Comparison of ENCODE assay signal across 26 cellular contexts in genomic region chr1:156429308-156430060, GRCh38.
DNase-seq lines count a peak whose midpoint lies in the region; ATAC-seq, FAIRE-seq and TF ChIP-seq lines count a peak whose summit lies in the region.
"Had no signal": no experiment of that assay in that cellular context is flagged by ENCODE, and none has a peak within 500 bp of the region (broad histone marks: within the 10 kb centered on the region; RNA-seq: fewer than 3 reads in every experiment).

No MANE protein-coding gene starts in this region.

- intact Hi-C loops in kidney (cut with DNase I) = no loop called here

- ATAC-seq in WTC11 = peak; percentile 11
- ATAC-seq in GM19395 (IDR thresholded peaks at IDR 0.05; ENCODE audit: unreplicated experiment) = no peak
- ATAC-seq: foreskin keratinocyte, SK-N-SH treated with all-trans-retinoic acid at 6 μM for 48 hours had no signal

- H3K27me3 Mint-ChIP-seq in H9 (ENCODE audit: low read depth) (peaks cover 100% of the 10 kb centered on the region), WTC11 (ENCODE audit: low read depth) (peaks cover 100% of the 10 kb centered on the region), endothelial cell (ENCODE audit: unreplicated experiment) (peaks cover 28% of the 10 kb centered on the region)

- no peaks in the 10 kb centered on the region for H3K36me3 Mint-ChIP-seq in H9 (ENCODE audit: insufficient read depth in 1 of 3, low read depth in 3 of 3)
- H3K36me3 Mint-ChIP-seq in WTC11 = no peaks in the 10 kb centered on the region
- H3K36me3 Mint-ChIP-seq in endothelial cell (ENCODE audit: low read depth, unreplicated experiment) = peaks cover 7% of the 10 kb centered on the region
- H3K36me3 Mint-ChIP-seq: activated naive CD8-positive, alpha-beta T cell had no signal

- FAIRE-seq in kidney (lab: Jason Lieb, UNC) = no peak

- H2BK5ac ChIP-seq in H9 (ENCODE audit: insufficient read length, low read length) = no peak overlapping the region

- peaks cover 7% of the 10 kb centered on the region; the same call in 1 of the 2 replicates for H3K4me1 ChIP-seq in H9 (ENCODE audit: insufficient read depth, low read length)
- peaks cover 37% of the 10 kb centered on the region for H3K4me1 ChIP-seq in neuron (ENCODE audit: insufficient read depth, low read length)
- no peaks in the 10 kb centered on the region for H3K4me1 ChIP-seq in kidney (ENCODE audit: control insufficient read depth in 1 of 2, insufficient read depth in 1 of 2, low read depth in 1 of 2, low read length in 2 of 2)
- H3K4me1 ChIP-seq: foreskin keratinocyte, sigmoid colon, tibial nerve had no signal

- H3K14ac ChIP-seq in H9 (ENCODE audit: insufficient read depth, low read length) = no peak overlapping the region

- H3K4me3 ChIP-seq in neuron (ENCODE audit: low read length) = peak overlapping the region; percentile 35
- no peak overlapping the region for H3K4me3 ChIP-seq in kidney (ENCODE audit: low read length in 2 of 2)
- H3K4me3 ChIP-seq: MG63, sigmoid colon, stomach, tibial nerve had no signal

- TF ChIP-seq CTCF in H9 (conservative IDR thresholded peaks at IDR 0.05) = no peak
- TF ChIP-seq CTCF in WTC11 (IDR thresholded peaks at IDR 0.05) = no peak
- no peak for TF ChIP-seq CTCF in endothelial cell (IDR thresholded peaks at IDR 0.05; ENCODE audit: unreplicated experiment)
- no peak for TF ChIP-seq CTCF in kidney (IDR thresholded peaks at IDR 0.05; ENCODE audit: borderline replicate concordance, extremely low read depth, insufficient read depth)

- H2AFZ ChIP-seq in H9 (ENCODE audit: low read length) (no peak overlapping the region), neuron (ENCODE audit: low read depth, low read length) (no peak overlapping the region)

- H3K27me3 ChIP-seq in H9 (ENCODE audit: insufficient read depth, low read length) (peaks cover 69% of the 10 kb centered on the region), neuron (ENCODE audit: insufficient read depth, low read length) (peaks cover 83% of the 10 kb centered on the region)

- no peak overlapping the region for H3K4ac ChIP-seq in H9 (ENCODE audit: low read depth, low read length)

- no peak overlapping the region for H2BK20ac ChIP-seq in H9 (ENCODE audit: low read depth, low read length, poor library complexity, severe bottlenecking)

- peaks cover 44 to 50% of the 10 kb centered on the region in 2 experiments for H3K4me1 Mint-ChIP-seq in H9
- peaks cover 46% of the 10 kb centered on the region for H3K4me1 Mint-ChIP-seq in WTC11
- H3K4me1 Mint-ChIP-seq in endothelial cell (ENCODE audit: unreplicated experiment) = peaks cover 58% of the 10 kb centered on the region
- H3K4me1 Mint-ChIP-seq: nephron had no signal

- H3K27ac Mint-ChIP-seq in H9 (peak overlapping the region in 1 of 3 experiments; percentile 78; a peak in 1 of 7 replicates), WTC11 (no peak overlapping the region), endothelial cell (ENCODE audit: unreplicated experiment) (peak overlapping the region; percentile 32)
- H3K27ac Mint-ChIP-seq: activated naive CD8-positive, alpha-beta T cell; CD4-positive, alpha-beta T cell; nephron; T-helper 2 cell treated with Interferon-gamma antibody and Interleukin-4, amounts not matched to agents 5 μg/mL and 100 μg/mL, for 36 hours had no signal

- H3K9ac ChIP-seq in H9 (ENCODE audit: extremely low read depth, insufficient read length, low read length) (no peak overlapping the region), kidney (ENCODE audit: low read length in 2 of 2) (no peak overlapping the region)

- H3K4me2 ChIP-seq in H9 (ENCODE audit: insufficient read depth, insufficient read length, low read length) = peak overlapping the region; percentile 33

- H4K20me1 ChIP-seq in H9 (ENCODE audit: control insufficient read depth, insufficient read depth, insufficient read length) = no peaks in the 10 kb centered on the region

- H3K4me3 Mint-ChIP-seq in H9 (peak overlapping the region; percentile 28 to 72), WTC11 (peak overlapping the region; percentile 58), endothelial cell (ENCODE audit: unreplicated experiment) (peak overlapping the region; percentile 65)
- H3K4me3 Mint-ChIP-seq: activated naive CD8-positive, alpha-beta T cell; CD4-positive, alpha-beta T cell; nephron; T-helper 2 cell treated with Interferon-gamma antibody and Interleukin-4, amounts not matched to agents 5 μg/mL and 100 μg/mL, for 36 hours had no signal

- peaks cover 4% of the 10 kb centered on the region for H3K23me2 ChIP-seq in H9 (ENCODE audit: insufficient read length, low read depth, low read length, poor library complexity, severe bottlenecking)

- H2AK5ac ChIP-seq in H9 (ENCODE audit: insufficient read length, low read length) = no peak overlapping the region

- no peak overlapping the region for H2BK12ac ChIP-seq in H9 (ENCODE audit: insufficient read length, low read depth, low read length)

- no CpG with 5 or more reads among the region's 13 CpGs for WGBS in H9 (ENCODE audit: extremely low coverage, insufficient read length, low lambda C conversion rate)

- no peaks in the 10 kb centered on the region for H3K79me1 ChIP-seq in H9 (ENCODE audit: insufficient read depth, low read depth, low read length, poor library complexity, severe bottlenecking)

- no peak overlapping the region for H3T11ph ChIP-seq in H9 (ENCODE audit: low read length)

- H3K9me3 ChIP-seq in H9 (ENCODE audit: control insufficient read depth, low read depth, low read length) (no peaks in the 10 kb centered on the region), neuron (ENCODE audit: low read length) (peaks cover 6% of the 10 kb centered on the region), kidney (ENCODE audit: control insufficient read depth in 1 of 2, low read length in 2 of 2) (no peaks in the 10 kb centered on the region)
- H3K9me3 ChIP-seq: MG63, sigmoid colon, stomach, tibial nerve had no signal

- CTCF ChIA-PET in WTC11 (lab: Charles Lee) = interaction anchor here (0.6 to 10.1 kb wide), 11 partner anchors 10 to 205 kb away, joined by 3 to 200 read pairs (median 5); no protein-coding TSS in a partner anchor

- H4K91ac ChIP-seq in H9 (ENCODE audit: insufficient read length, low read depth, low read length) = no peak overlapping the region

- H4K5ac ChIP-seq in H9 (ENCODE audit: insufficient read length, low read depth, low read length) = no peak overlapping the region

- no peak overlapping the region for H2BK15ac ChIP-seq in H9 (ENCODE audit: low read depth, low read length)

- peak; percentile 47 for DNase-seq in H9
- DNase-seq in WTC11 (ENCODE audit: low spot score) = no peak
- DNase-seq in endothelial cell (ENCODE audit: low spot score) = no peak
- no peak for DNase-seq in 8988T
- DNase-seq in kidney = no peak
- no peak for DNase-seq in NCI-H146 (lab: John Stamatoyannopoulos, UW)
- DNase-seq: activated CD4-positive, alpha-beta T cell treated with anti-CD3 and anti-CD28 coated beads, Interleukin-2, amount 50 U/mL, for 48 hours; activated CD8-positive, alpha-beta memory T cell treated with anti-CD3 and anti-CD28 coated beads, Interleukin-2, amount 50 U/mL, for 4 hours; CD4-positive, alpha-beta T cell; cerebellar nuclear complex; effector CD4-positive, alpha-beta T cell; EL; foreskin keratinocyte; KBM-7; MG63; NCI-H1417; NCI-H2107; sigmoid colon; stomach had no signal

- POLR2A ChIA-PET in WTC11 (lab: Charles Lee) = interaction anchor here (2.0 kb wide), 1 partner anchor 8 kb away, joined by 7 read pairs; no protein-coding TSS in a partner anchor

- peaks cover 0 to 3% of the 10 kb centered on the region in 2 experiments; a peak in 1 of 5 replicates for H3K9me3 Mint-ChIP-seq in H9
- no peaks in the 10 kb centered on the region for H3K9me3 Mint-ChIP-seq in WTC11
- no peaks in the 10 kb centered on the region for H3K9me3 Mint-ChIP-seq in endothelial cell (ENCODE audit: unreplicated experiment)
- H3K9me3 Mint-ChIP-seq: CD4-positive, alpha-beta T cell; nephron; T-helper 2 cell treated with Interferon-gamma antibody and Interleukin-4, amounts not matched to agents 5 μg/mL and 100 μg/mL, for 36 hours had no signal

- H4K8ac ChIP-seq in H9 (replicated peaks; ENCODE audit: insufficient read length, low read depth, low read length) = no peak overlapping the region

- H3K18ac ChIP-seq in H9 (ENCODE audit: insufficient read length, low read depth, low read length) = no peak overlapping the region

- H3K79me2 ChIP-seq in H9 (ENCODE audit: insufficient read depth, low read length) = no peaks in the 10 kb centered on the region

- H3K27ac ChIP-seq in H9 (ENCODE audit: insufficient read length, low read depth, low read length) (no peak overlapping the region), kidney (ENCODE audit: low read depth in 2 of 2, low read length in 2 of 2) (no peak overlapping the region)
- H3K27ac ChIP-seq: foreskin keratinocyte, sigmoid colon, stomach, tibial nerve had no signal

- no peak overlapping the region for H2BK120ac ChIP-seq in H9 (ENCODE audit: low read depth, low read length, poor library complexity, severe bottlenecking)

- H3K36me3 ChIP-seq in neuron (ENCODE audit: insufficient read depth, low read length) (no peaks in the 10 kb centered on the region), kidney (ENCODE audit: control insufficient read depth in 1 of 2, insufficient read depth in 2 of 2, low read length in 2 of 2) (no peaks in the 10 kb centered on the region)
- H3K36me3 ChIP-seq: MG63, sigmoid colon, stomach, tibial nerve had no signal

- H3K23ac ChIP-seq in H9 (ENCODE audit: insufficient read length, low read depth, low read length) = no peak overlapping the region

- H3K56ac ChIP-seq in H9 (ENCODE audit: insufficient read length, low read depth, low read length) = no peak overlapping the region
